ENCODE assay signal across 28 cellular contexts in the genomic region with DNA sequence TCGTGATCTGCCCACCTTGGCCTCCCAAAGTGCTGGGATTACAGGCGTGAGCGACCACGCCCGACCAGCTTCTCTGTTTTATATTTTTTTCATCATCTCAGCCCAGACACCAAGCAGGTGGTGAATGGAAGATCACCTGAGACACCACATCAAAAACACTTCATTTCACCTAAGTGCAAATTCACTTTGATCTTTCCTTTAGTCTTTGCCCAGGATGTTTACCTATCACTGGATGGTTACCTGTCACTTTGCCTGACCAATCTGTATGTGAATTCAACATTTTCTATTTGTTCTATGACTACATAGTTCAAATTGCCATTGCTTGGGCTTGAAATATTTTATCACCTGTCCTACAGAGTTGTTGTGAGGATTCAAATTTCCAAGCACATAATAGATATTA.
DNase-seq lines count a peak whose midpoint lies in the region; ATAC-seq, FAIRE-seq and TF ChIP-seq lines count a peak whose summit lies in the region.
"Had no signal": no experiment of that assay in that cellular context is flagged by ENCODE, and none has a peak within 500 bp of the region (broad histone marks: within the 10 kb centered on the region; RNA-seq: fewer than 3 reads in every experiment).

No MANE protein-coding gene starts in this region.

- H3K4me3 ChIP-seq in CD4-positive, CD25-positive, alpha-beta regulatory T cell (ENCODE audit: low read depth, low read length): peak overlapping the region; percentile 8
- H3K4me3 ChIP-seq: A549, dorsolateral prefrontal cortex, gastroesophageal sphincter, lung, PC-9, suprapubic skin had no signal

- DNase-seq in CD4-positive, CD25-positive, alpha-beta regulatory T cell: peak in 1 of 3 donors; percentile 2
- DNase-seq in GM12892 (ENCODE audit: insufficient read length): no peak
- DNase-seq in NCI-H748 treated with DMSO at 0.1 percent for 48 hours (lab: John Stamatoyannopoulos, UW): peak; percentile 86
- no peak for DNase-seq in left colon
- no peak for DNase-seq in activated CD4-positive, alpha-beta T cell treated with anti-CD3 and anti-CD28 coated beads, Interleukin-2, amount 50 U/mL, for 1 hour
- no peak for DNase-seq in SHP77 treated with DMSO at 0.1 percent for 48 hours (lab: John Stamatoyannopoulos, UW)
- DNase-seq in foreskin keratinocyte: no peak
- no peak for DNase-seq in dermis blood vessel endothelial cell
- DNase-seq: activated CD8-positive, alpha-beta memory T cell treated with anti-CD3 and anti-CD28 coated beads, Interleukin-2, amount 50 U/mL, for 48 hours; activated CD8-positive, alpha-beta T cell treated with anti-CD3 and anti-CD28 coated beads for 36 hours; activated naive CD4-positive, alpha-beta T cell treated with anti-CD3 and anti-CD28 coated beads for 36 hours; AML-193; amygdala; CD8-positive, alpha-beta T cell; dorsolateral prefrontal cortex; H7; Karpas-422; NCI-H2081 treated with DMSO at 0.1 percent for 48 hours; PC-9; SK-N-SH; stimulated activated CD4-positive, alpha-beta T cell treated with anti-CD3 and anti-CD28 coated beads, Interleukin-15, amount 100 ng/mL, for 24 hours had no signal

- no peak for ATAC-seq in CD4-positive, CD25-positive, alpha-beta regulatory T cell (ENCODE audit: low read depth in 2 of 2)
- ATAC-seq in left colon (peak; percentile 40), foreskin keratinocyte (no peak)
- ATAC-seq: A549; CD8-positive, alpha-beta T cell; gastroesophageal sphincter had no signal

- H3K27ac Mint-ChIP-seq in CD4-positive, CD25-positive, alpha-beta regulatory T cell: no peak overlapping the region
- H3K27ac Mint-ChIP-seq: activated naive CD4-positive, alpha-beta T cell treated with anti-CD3 and anti-CD28 coated beads for 36 hours; activated T-helper 1 cell treated with anti-CD3 and anti-CD28 coated beads, Interleukin-12 subunit alpha, Interleukin-12 subunit beta, Interleukin-2, Interleukin-4 antibody, amounts not matched to agents 30 ng/mL and 10 ng/mL and 1 ng/mL, durations not matched to agents 14 hours and 24 hours and 36 hours; CD8-positive, alpha-beta T cell; nephron; stimulated activated effector memory CD8-positive, alpha-beta T cell treated with anti-CD3 and anti-CD28 coated beads, Interleukin-12 subunit alpha, Interleukin-12 subunit beta, amount 100 ng/mL, for 72 hours had no signal

- no peak for TF ChIP-seq POLR2A in GM12892 (IDR thresholded peaks at IDR 0.05; ENCODE audit: low read depth, low read length)

- peaks cover 25% of the 10 kb centered on the region for H3K36me3 ChIP-seq in CD4-positive, CD25-positive, alpha-beta regulatory T cell (ENCODE audit: control insufficient read depth, insufficient read depth, low read length)

- intact Hi-C loops in left colon (cut with DNase I, micrococcal nuclease): no loop called here

- H3K4me1 ChIP-seq in CD4-positive, CD25-positive, alpha-beta regulatory T cell (ENCODE audit: control insufficient read depth, insufficient read depth, low read length, poor library complexity, severe bottlenecking): no peaks in the 10 kb centered on the region
- no peaks in the 10 kb centered on the region for H3K4me1 ChIP-seq in foreskin keratinocyte
- H3K4me1 ChIP-seq: A549, gastroesophageal sphincter, suprapubic skin had no signal

- no peaks in the 10 kb centered on the region for H3K9me3 ChIP-seq in CD4-positive, CD25-positive, alpha-beta regulatory T cell (ENCODE audit: control insufficient read depth in 2 of 2, low read length in 2 of 2)
- H3K9me3 ChIP-seq: A549, gastroesophageal sphincter, SK-N-SH, suprapubic skin had no signal

- H3K27me3 Mint-ChIP-seq in CD4-positive, CD25-positive, alpha-beta regulatory T cell: no peaks in the 10 kb centered on the region
- H3K27me3 Mint-ChIP-seq: activated CD8-positive, alpha-beta T cell treated with anti-CD3 and anti-CD28 coated beads for 36 hours had no signal

- peaks cover 36% of the 10 kb centered on the region for H3K36me3 Mint-ChIP-seq in CD4-positive, CD25-positive, alpha-beta regulatory T cell

- peak overlapping the region in 2 of 4 donors; percentile 25 to 34 for H3K4me3 Mint-ChIP-seq in CD4-positive, CD25-positive, alpha-beta regulatory T cell
- H3K4me3 Mint-ChIP-seq: activated CD8-positive, alpha-beta T cell treated with anti-CD3 and anti-CD28 coated beads for 36 hours; activated naive CD4-positive, alpha-beta T cell treated with anti-CD3 and anti-CD28 coated beads for 36 hours; activated T-helper 1 cell treated with anti-CD3 and anti-CD28 coated beads, Interleukin-12 subunit alpha, Interleukin-12 subunit beta, Interleukin-2, Interleukin-4 antibody, amounts not matched to agents 30 ng/mL and 10 ng/mL and 1 ng/mL, durations not matched to agents 14 hours and 24 hours and 36 hours; CD8-positive, alpha-beta T cell; nephron; stimulated activated effector memory CD8-positive, alpha-beta T cell treated with anti-CD3 and anti-CD28 coated beads, Interleukin-12 subunit alpha, Interleukin-12 subunit beta, amount 100 ng/mL, for 72 hours had no signal

- H3K27ac ChIP-seq in CD4-positive, CD25-positive, alpha-beta regulatory T cell (ENCODE audit: insufficient read depth, low read length, poor library complexity, severe bottlenecking): no peak overlapping the region
- no peak overlapping the region for H3K27ac ChIP-seq in foreskin keratinocyte
- H3K27ac ChIP-seq: A549, dorsolateral prefrontal cortex, gastroesophageal sphincter, PC-9, suprapubic skin had no signal

- H3K27me3 ChIP-seq in CD4-positive, CD25-positive, alpha-beta regulatory T cell (ENCODE audit: control insufficient read depth, insufficient read depth, low read length): no peaks in the 10 kb centered on the region
- H3K27me3 ChIP-seq in foreskin keratinocyte: no peaks in the 10 kb centered on the region
- H3K27me3 ChIP-seq: dorsolateral prefrontal cortex, gastroesophageal sphincter, suprapubic skin had no signal

- H3K9me3 Mint-ChIP-seq in CD4-positive, CD25-positive, alpha-beta regulatory T cell: no peaks in the 10 kb centered on the region
- H3K9me3 Mint-ChIP-seq: activated CD8-positive, alpha-beta T cell treated with anti-CD3 and anti-CD28 coated beads for 36 hours; activated naive CD4-positive, alpha-beta T cell treated with anti-CD3 and anti-CD28 coated beads for 36 hours; activated T-helper 1 cell treated with anti-CD3 and anti-CD28 coated beads, Interleukin-12 subunit alpha, Interleukin-12 subunit beta, Interleukin-2, Interleukin-4 antibody, amounts not matched to agents 30 ng/mL and 10 ng/mL and 1 ng/mL, durations not matched to agents 14 hours and 24 hours and 36 hours; CD8-positive, alpha-beta T cell; nephron; stimulated activated effector memory CD8-positive, alpha-beta T cell treated with anti-CD3 and anti-CD28 coated beads, Interleukin-12 subunit alpha, Interleukin-12 subunit beta, amount 100 ng/mL, for 72 hours had no signal

- H3K4me1 Mint-ChIP-seq in CD4-positive, CD25-positive, alpha-beta regulatory T cell: peaks cover 30 to 62% (median 36%) of the 10 kb centered on the region in 4 donors
- H3K4me1 Mint-ChIP-seq: nephron had no signal

- no peak for TF ChIP-seq CTCF in foreskin keratinocyte (conservative IDR thresholded peaks at IDR 0.05)

- FAIRE-seq in GM12892 (lab: Jason Lieb, UNC): peak; percentile 36
- FAIRE-seq: A549 had no signal
